8 cellular contexts compared by ENCODE assay signal in genomic region chr1:64744492-64745180, GRCh38. TPM values are rescaled to one million over a fixed set of nuclear protein-coding genes. Genes with fewer than 3 reads are reported as not detected.
DNase-seq lines count a peak whose midpoint lies in the region; ATAC-seq, FAIRE-seq and TF ChIP-seq lines count a peak whose summit lies in the region.

RAVER2 (plus strand) TSS chr1:64745075; CDS start chr1:64745173, 98 bp downstream.

- H3F3A ChIP-seq in GM23248 (ENCODE audit: insufficient read depth): no peaks in the 10 kb centered on the region; the same call in 1 of the 2 replicates

- H3K27ac ChIP-seq in GM23248: no peak within 1 kb of the TSS
- H3K27ac ChIP-seq in VCaP: peak within 1 kb of the TSS; percentile 75
- peak within 1 kb of the TSS; percentile 80 to 92 for H3K27ac ChIP-seq in breast epithelium
- H3K27ac ChIP-seq in small intestine (ENCODE audit: low read depth in 1 of 2, low read length in 1 of 2): peak within 1 kb of the TSS; percentile 74 to 91

- peak within 1 kb of the TSS; percentile 95 for H2AFZ ChIP-seq in GM23248

- no peaks in the 10 kb centered on the region for H3K9me3 ChIP-seq in GM23248 (ENCODE audit: low read depth)
- H3K9me3 ChIP-seq in breast epithelium: no peaks in the 10 kb centered on the region
- H3K9me3 ChIP-seq in small intestine (ENCODE audit: control insufficient read depth, low read depth): no peaks in the 10 kb centered on the region

- ATAC-seq in HG03457 (IDR thresholded peaks at IDR 0.05; ENCODE audit: unreplicated experiment): no peak

- H4K20me1 ChIP-seq in GM23248 (ENCODE audit: insufficient read depth): no peaks in the 10 kb centered on the region

- intact Hi-C loops in breast epithelium (cut with DNase I; ENCODE audit: low total_unique reads): no loop called here

- H3K9ac ChIP-seq in GM23248: peak within 1 kb of the TSS; percentile 65

- H3K4me3 ChIP-seq in GM23248 (peak within 1 kb of the TSS; percentile 78), breast epithelium (peak within 1 kb of the TSS; percentile 68 to 94 (median 85)), small intestine (ENCODE audit: low read depth in 1 of 2, low read length in 2 of 2) (peak within 1 kb of the TSS; percentile 88 to 96)

- H3K4me1 ChIP-seq in GM23248 (ENCODE audit: insufficient read depth): 0 out of 2 replicates have a peak, but pooled peaks cover 4% of the 10 kb centered on the region
- H3K4me1 ChIP-seq in breast epithelium: peaks cover 0 to 5% of the 10 kb centered on the region in 2 donors
- no peaks in the 10 kb centered on the region for H3K4me1 ChIP-seq in small intestine (ENCODE audit: control insufficient read depth in 2 of 2, insufficient read depth in 1 of 2, low read depth in 1 of 2, low read length in 1 of 2)

- no peak for FAIRE-seq in small intestine (lab: Jason Lieb, UNC)

- H3K4me2 ChIP-seq in GM23248 (ENCODE audit: unreplicated experiment): peak within 1 kb of the TSS; percentile 88

- no peaks in the 10 kb centered on the region for H3K9me2 ChIP-seq in GM23248 (ENCODE audit: insufficient read depth)

- no peak for TF ChIP-seq POLR2A in breast epithelium (IDR thresholded peaks at IDR 0.05)

- H3K79me2 ChIP-seq in GM23248 (ENCODE audit: insufficient read depth): no peaks in the 10 kb centered on the region

- H3K27me3 ChIP-seq in GM23248 (replicated peaks; ENCODE audit: insufficient read depth): no peaks in the 10 kb centered on the region; the same call in 1 of the 2 replicates
- H3K27me3 ChIP-seq in breast epithelium: no peaks in the 10 kb centered on the region
- H3K27me3 ChIP-seq in small intestine (ENCODE audit: control insufficient read depth in 2 of 2, insufficient read depth in 2 of 2, low read length in 2 of 2): no peaks in the 10 kb centered on the region

- in situ Hi-C loops in Caki2 (cut with HindIII; ENCODE audit: low pct_unique_long_range_greater_than_20kb, low sequenced_read_pairs) (no loop called here), GM23248 (cut with MboI) (no loop called here)

- peak; percentile 63 for TF ChIP-seq CTCF in VCaP (conservative IDR thresholded peaks at IDR 0.05)
- TF ChIP-seq CTCF in breast epithelium (IDR thresholded peaks at IDR 0.05): peak in 2 of 3 donors; percentile 20 to 23

- peak; percentile 85 for DNase-seq in Caki2 (ENCODE audit: low read depth)
- DNase-seq in GM23248: peak; percentile 71
- peak; percentile 56 to 75 for DNase-seq in NCI-H1930 (lab: John Stamatoyannopoulos, UW)
- peak; percentile 61 to 68 for DNase-seq in breast epithelium (ENCODE audit: low spot score in 2 of 2)
- peak; percentile 83 for DNase-seq in iPS-NIHi7 (ENCODE audit: extremely low spot score)
- peak; percentile 76 for DNase-seq in small intestine

- WGBS in GM23248 (ENCODE audit: low coverage in 1 of 2, low lambda C conversion rate in 2 of 2, missing lambda C conversion rate in 2 of 2), 2 experiments: 1% methylated on average over 32 to 55 of the region's 76 CpGs
- WGBS in small intestine, 3 donors: 0 to 2% (median 1%) methylated on average over 27 to 76 of the region's 76 CpGs

- no peaks in the 10 kb centered on the region for H3K36me3 ChIP-seq in GM23248 (ENCODE audit: low read depth)
- H3K36me3 ChIP-seq in breast epithelium: no peaks in the 10 kb centered on the region
- H3K36me3 ChIP-seq in small intestine (ENCODE audit: control insufficient read depth in 2 of 2, insufficient read depth in 2 of 2, low read length in 2 of 2): no peaks in the 10 kb centered on the region

RNA-seq across cellular contexts. Expression of gene RAVER2, which starts in this region (rescaled TPM):
- total RNA-seq in Caki2 (2014; rRNA removed; shearing (Covaris generic); ENCODE audit: low replicate concordance): 0.88 and 1.2 TPM in 2 replicates
- 2.4 and 5.1 TPM in 2 replicates for total RNA-seq in GM23248 (2014; rRNA removed; shearing (Covaris generic))
- polyA plus RNA-seq in GM23248 (2016; fragmentation: Nextera tagmentation; extraction: Ambion mirVana) (0.63 and 0.71 TPM in 2 replicates), small intestine (10 to 100 TPM; 15.3 to 42.7 (median 18.9) TPM)
- 10 to 100 TPM in 2 of 3 donors, 1 to 10 TPM in 1; 6.6 to 21.1 (median 17.0) TPM for total RNA-seq in breast epithelium
